ENCODE assay signal across 8 cellular contexts in the genomic region with DNA sequence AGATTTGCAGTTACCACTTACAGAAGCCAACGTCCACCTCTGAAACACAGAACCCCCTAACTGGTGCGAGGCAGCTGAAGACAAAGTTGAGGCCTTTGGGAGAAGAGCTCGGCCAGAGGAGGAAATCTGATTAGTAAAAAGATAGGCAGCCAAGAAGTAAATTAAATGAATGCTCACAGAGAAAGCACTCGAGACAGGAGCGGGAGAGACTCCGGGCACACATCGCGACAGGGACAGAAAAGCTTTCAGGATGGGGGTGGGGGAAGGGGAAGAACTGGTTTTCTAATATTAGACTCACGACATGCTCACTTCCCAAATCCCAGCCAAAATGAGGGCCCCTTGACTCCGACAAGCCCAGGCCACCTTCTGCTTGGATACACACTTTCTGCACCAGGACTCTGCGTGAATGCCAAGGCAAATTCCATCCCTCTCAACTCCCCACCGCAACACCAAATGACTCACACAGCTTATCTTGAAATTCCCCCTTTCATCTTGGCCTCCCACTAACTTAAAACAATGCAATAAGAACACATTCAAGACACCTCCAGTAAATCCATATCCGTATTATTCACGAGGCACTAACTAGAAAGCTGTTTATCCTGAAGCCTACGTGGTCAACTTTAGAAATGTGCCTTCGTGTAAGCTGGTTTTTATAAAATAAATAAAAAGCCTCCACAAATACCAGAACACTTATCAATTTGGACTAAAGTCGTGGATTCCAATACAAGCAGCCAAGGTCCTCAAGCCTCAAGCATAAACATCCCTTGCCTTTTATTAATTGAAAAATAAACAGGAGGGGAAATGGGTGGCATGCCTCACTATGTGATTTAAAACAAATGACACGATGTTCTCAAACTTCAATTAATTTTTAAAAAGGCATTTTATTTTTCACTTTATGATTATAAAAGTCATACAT. TPM values are rescaled to one million over a fixed set of nuclear protein-coding genes. Genes with fewer than 3 reads are reported as not detected.
DNase-seq lines count a peak whose midpoint lies in the region; ATAC-seq and TF ChIP-seq lines count a peak whose summit lies in the region.

No MANE protein-coding gene starts in this region.

- peak overlapping the region; percentile 70 for H3K27ac Mint-ChIP-seq in type B pancreatic cell
- H3K27ac Mint-ChIP-seq in effector memory CD8-positive, alpha-beta T cell = no peak overlapping the region

- no peaks in the 10 kb centered on the region for H3K27me3 Mint-ChIP-seq in type B pancreatic cell
- peaks cover 26 to 49% of the 10 kb centered on the region in 2 donors for H3K27me3 Mint-ChIP-seq in effector memory CD8-positive, alpha-beta T cell

- intact Hi-C loops in posterior vena cava (cut with DNase I) = loop anchor here in 1 of 2 donors (5.0 kb wide), 1 partner anchor 386 kb away; no protein-coding TSS in a partner anchor

- peak overlapping the region; percentile 31; the same call in 1 of the 2 replicates for H3K4me3 ChIP-seq in HUES48 (ENCODE audit: low read depth, low read length)
- H3K4me3 ChIP-seq in brain microvascular endothelial cell (ENCODE audit: low read depth, low read length) = no peak overlapping the region
- no peak overlapping the region for H3K4me3 ChIP-seq in kidney epithelial cell (ENCODE audit: low read depth, low read length)

- peaks cover 13% of the 10 kb centered on the region for H3K36me3 Mint-ChIP-seq in type B pancreatic cell
- no peaks in the 10 kb centered on the region for H3K36me3 Mint-ChIP-seq in effector memory CD8-positive, alpha-beta T cell (ENCODE audit: insufficient read depth)

- TF ChIP-seq CTCF in brain microvascular endothelial cell (IDR thresholded peaks at IDR 0.05; ENCODE audit: low read depth, low read length, missing control alignments) (no peak), kidney epithelial cell (IDR thresholded peaks at IDR 0.05; ENCODE audit: insufficient read depth, low read length, poor library complexity, severe bottlenecking) (no peak), type B pancreatic cell (conservative IDR thresholded peaks at IDR 0.05) (no peak)

- peak overlapping the region; percentile 42 for H3K4me3 Mint-ChIP-seq in type B pancreatic cell
- no peak overlapping the region for H3K4me3 Mint-ChIP-seq in effector memory CD8-positive, alpha-beta T cell

- H3K9ac ChIP-seq in HUES48 (ENCODE audit: low read depth, low read length) = peak overlapping the region; percentile 40; the same call in 1 of the 2 replicates

- peaks cover 34% of the 10 kb centered on the region for H3K4me1 Mint-ChIP-seq in type B pancreatic cell (ENCODE audit: unreplicated experiment)
- H3K4me1 Mint-ChIP-seq in effector memory CD8-positive, alpha-beta T cell (ENCODE audit: low read depth in 2 of 2) = peaks cover 0 to 2% of the 10 kb centered on the region in 2 donors

- in situ Hi-C loops in brain microvascular endothelial cell (cut with HindIII; ENCODE audit: low pct_ligation_motif_present, low sequenced_read_pairs) = no loop called here

- H3K36me3 ChIP-seq in HUES48 (ENCODE audit: control insufficient read depth, insufficient read depth, low read length) (peaks cover 8% of the 10 kb centered on the region; the same call in 1 of the 2 replicates), brain microvascular endothelial cell (replicated peaks) (no peaks in the 10 kb centered on the region), kidney epithelial cell (ENCODE audit: control insufficient read depth, insufficient read depth, low read length) (peaks cover 3% of the 10 kb centered on the region)

- H3K27ac ChIP-seq in HUES48 (ENCODE audit: low read depth, low read length) (peak overlapping the region; percentile 96), brain microvascular endothelial cell (peak overlapping the region; percentile 2)

- no peaks in the 10 kb centered on the region for H3K27me3 ChIP-seq in HUES48 (ENCODE audit: control insufficient read depth, insufficient read depth, low read length)
- peaks cover 9% of the 10 kb centered on the region for H3K27me3 ChIP-seq in brain microvascular endothelial cell (replicated peaks)
- no peaks in the 10 kb centered on the region for H3K27me3 ChIP-seq in kidney epithelial cell (ENCODE audit: control insufficient read depth, insufficient read depth, low read length)

- ATAC-seq in effector memory CD8-positive, alpha-beta T cell (replicated peaks) = no peak
- ATAC-seq in HG03460 (IDR thresholded peaks at IDR 0.05; ENCODE audit: unreplicated experiment) (no peak), HG03175 (IDR thresholded peaks at IDR 0.05; ENCODE audit: unreplicated experiment) (no peak)

- peaks cover 26% of the 10 kb centered on the region for H3K4me1 ChIP-seq in HUES48 (ENCODE audit: control insufficient read depth, insufficient read depth, low read length)

- no peaks in the 10 kb centered on the region for H3K9me3 ChIP-seq in HUES48 (ENCODE audit: control insufficient read depth, insufficient read depth, low read length)

- H3K9me3 Mint-ChIP-seq in type B pancreatic cell = no peaks in the 10 kb centered on the region
- H3K9me3 Mint-ChIP-seq in effector memory CD8-positive, alpha-beta T cell = no peaks in the 10 kb centered on the region

- peak; percentile 88 for DNase-seq in brain microvascular endothelial cell
- peak; percentile 92 for DNase-seq in kidney epithelial cell (ENCODE audit: low read depth)
- DNase-seq in type B pancreatic cell (ENCODE audit: extremely low spot score, unreplicated experiment) = no peak
- DNase-seq in effector memory CD8-positive, alpha-beta T cell = no peak
- no peak for DNase-seq in posterior vena cava (ENCODE audit: low spot score)

RNA-seq across cellular contexts. Expression of gene NXN, which starts 46.1 kb away (rescaled TPM):
- total RNA-seq in kidney epithelial cell (30.2 and 34.3 TPM in 2 replicates), type B pancreatic cell (ENCODE audit: low replicate concordance) (65.1 and 68.0 TPM in 2 replicates), posterior vena cava (10 to 100 TPM; 34.8 to 46.3 TPM)

Comparison
In these comparisons a context has a peak if more than half of its experiments do, and no peak if none do; other contexts are left out.
1. DNase-seq: peak in brain microvascular endothelial cell (single experiment) and kidney epithelial cell (single experiment); none in type B pancreatic cell (single experiment), effector memory CD8-positive, alpha-beta T cell (0 of 3) and posterior vena cava (single experiment).